Comparison of ENCODE assay signal across 7 cellular contexts in genomic region chr14:95993768-95994592, GRCh38. TPM values are rescaled to one million over a fixed set of nuclear protein-coding genes. Genes with fewer than 3 reads are reported as not detected.
DNase-seq lines count a peak whose midpoint lies in the region; ATAC-seq and TF ChIP-seq lines count a peak whose summit lies in the region.

No MANE protein-coding gene starts in this region.

- intact Hi-C loops in stomach (cut with DNase I; ENCODE audit: low total_unique reads): no loop called here

- no peak for ATAC-seq in GM19023 (IDR thresholded peaks at IDR 0.05; ENCODE audit: unreplicated experiment)

- TF ChIP-seq CTCF in DOHH2 (IDR thresholded peaks at IDR 0.05; ENCODE audit: low read depth, low read length, poor library complexity, severe bottlenecking): peak; percentile 79
- peak; percentile 77 for TF ChIP-seq CTCF in brain microvascular endothelial cell (IDR thresholded peaks at IDR 0.05; ENCODE audit: low read depth, low read length, missing control alignments)
- peak in 5 of 7 experiments; percentile 68 to 81 (median 73) for TF ChIP-seq CTCF in stomach (IDR thresholded peaks at IDR 0.05)

- H3K79me2 ChIP-seq in DOHH2 (ENCODE audit: control insufficient read depth, low read length): no peaks in the 10 kb centered on the region

- H3K36me3 ChIP-seq in DOHH2 (ENCODE audit: control insufficient read depth, low read length) (no peaks in the 10 kb centered on the region), HUES48 (ENCODE audit: control insufficient read depth, insufficient read depth, low read length) (no peaks in the 10 kb centered on the region), NT2/D1 (ENCODE audit: insufficient read depth, insufficient read length, low read length) (no peaks in the 10 kb centered on the region), brain microvascular endothelial cell (replicated peaks) (no peaks in the 10 kb centered on the region), stomach (no peaks in the 10 kb centered on the region)

- no peak overlapping the region for H3K4me3 ChIP-seq in DOHH2 (ENCODE audit: low read length)
- H3K4me3 ChIP-seq in HUES48 (ENCODE audit: low read depth, low read length): peak overlapping the region; percentile 28
- no peak overlapping the region for H3K4me3 ChIP-seq in NT2/D1 (ENCODE audit: insufficient read length, low read depth)
- H3K4me3 ChIP-seq in brain microvascular endothelial cell (ENCODE audit: low read depth, low read length): no peak overlapping the region
- H3K4me3 ChIP-seq in stomach: no peak overlapping the region

- peaks cover 21% of the 10 kb centered on the region for H3K27me3 ChIP-seq in DOHH2 (ENCODE audit: control insufficient read depth, low read length)
- no peaks in the 10 kb centered on the region for H3K27me3 ChIP-seq in HUES48 (ENCODE audit: control insufficient read depth, insufficient read depth, low read length)
- no peaks in the 10 kb centered on the region for H3K27me3 ChIP-seq in NT2/D1 (ENCODE audit: insufficient read depth, insufficient read length)
- H3K27me3 ChIP-seq in brain microvascular endothelial cell (replicated peaks): peaks cover 5% of the 10 kb centered on the region
- H3K27me3 ChIP-seq in stomach: peaks cover 0 to 31% (median 7%) of the 10 kb centered on the region in 3 donors

- DNase-seq in NT2/D1 (ENCODE audit: low read depth, low spot score): peak; percentile 68
- peak; percentile 11 for DNase-seq in brain microvascular endothelial cell
- DNase-seq in iris pigment epithelial cell (ENCODE audit: low read depth): peak; percentile 43
- DNase-seq in stomach: no peak

- no peak for TF ChIP-seq EP300 in stomach (IDR thresholded peaks at IDR 0.05)

- H3K9ac ChIP-seq in HUES48 (ENCODE audit: low read depth, low read length) (peak overlapping the region; percentile 57), NT2/D1 (ENCODE audit: insufficient read length, low read depth) (no peak overlapping the region)

- H3K4me1 ChIP-seq in DOHH2 (ENCODE audit: control insufficient read depth, low read length) (no peaks in the 10 kb centered on the region), HUES48 (ENCODE audit: control insufficient read depth, insufficient read depth, low read length) (peaks cover 23% of the 10 kb centered on the region), NT2/D1 (ENCODE audit: insufficient read depth, insufficient read length) (peaks cover 3% of the 10 kb centered on the region), stomach (no peaks in the 10 kb centered on the region)

- no peak overlapping the region for H3K27ac ChIP-seq in DOHH2 (ENCODE audit: low read depth, low read length)
- H3K27ac ChIP-seq in HUES48 (ENCODE audit: low read depth, low read length): peak overlapping the region; percentile 87
- H3K27ac ChIP-seq in brain microvascular endothelial cell: no peak overlapping the region
- H3K27ac ChIP-seq in stomach: no peak overlapping the region

- H4K20me1 ChIP-seq in DOHH2 (ENCODE audit: control insufficient read depth, insufficient read depth, low read depth, low read length): no peaks in the 10 kb centered on the region

- H3K4me2 ChIP-seq in DOHH2 (ENCODE audit: low read length): no peak overlapping the region

- no peaks in the 10 kb centered on the region for H3F3A ChIP-seq in DOHH2 (ENCODE audit: control insufficient read depth, insufficient read depth)

- no peaks in the 10 kb centered on the region for H3K9me2 ChIP-seq in DOHH2 (replicated peaks; ENCODE audit: control insufficient read depth, low read length)

- H3K9me3 ChIP-seq in DOHH2 (ENCODE audit: control insufficient read depth, insufficient read depth, low read length) (peaks cover 8% of the 10 kb centered on the region; the same call in 1 of the 2 replicates), HUES48 (ENCODE audit: control insufficient read depth, insufficient read depth, low read length) (peaks cover 24% of the 10 kb centered on the region), NT2/D1 (ENCODE audit: insufficient read depth, low read length) (peaks cover 36% of the 10 kb centered on the region), stomach (peaks cover 3 to 24% (median 19%) of the 10 kb centered on the region in 4 donors)

- in situ Hi-C loops in brain microvascular endothelial cell (cut with HindIII; ENCODE audit: low pct_ligation_motif_present, low sequenced_read_pairs): loop anchor here (25.0 kb wide), 1 partner anchor 432 kb away; no protein-coding TSS in a partner anchor

- WGBS in stomach, 5 donors: 47 to 55% (median 48%) methylated on average over 5 of the region's 5 CpGs

- no peak for TF ChIP-seq POLR2A in stomach (IDR thresholded peaks at IDR 0.05)

RNA-seq across cellular contexts. Expression of gene C14orf132, which starts 45.2 kb away (rescaled TPM):
- total RNA-seq in stomach: 10 to 100 TPM in 4 of 5 donors, 1 to 10 TPM in 1; 7.5 to 22.8 (median 17.5) TPM
- polyA plus RNA-seq in stomach: 10 to 100 TPM in 1 of 3 donors, 1 to 10 TPM in 2; 4.6 to 10.0 (median 6.5) TPM
